10 cellular contexts compared by ENCODE assay signal in genomic region chr6:17042422-17043147, GRCh38. TPM values are rescaled to one million over a fixed set of nuclear protein-coding genes. Genes with fewer than 3 reads are reported as not detected.
DNase-seq lines count a peak whose midpoint lies in the region; ATAC-seq and TF ChIP-seq lines count a peak whose summit lies in the region.
"Had no signal": no experiment of that assay in that cellular context is flagged by ENCODE, and none has a peak within 500 bp of the region (broad histone marks: within the 10 kb centered on the region; RNA-seq: fewer than 3 reads in every experiment).

No MANE protein-coding gene starts in this region.

- H3K9me3 ChIP-seq in mammary epithelial cell (replicated peaks; ENCODE audit: insufficient read depth, low read length): no peaks in the 10 kb centered on the region
- no peaks in the 10 kb centered on the region for H3K9me3 ChIP-seq in transverse colon
- no peaks in the 10 kb centered on the region for H3K9me3 ChIP-seq in BE2C
- H3K9me3 ChIP-seq: BLaER1 had no signal

- H3K4me1 ChIP-seq in mammary epithelial cell (ENCODE audit: insufficient read depth, low read length) (peaks cover 8% of the 10 kb centered on the region), transverse colon (peaks cover 0 to 15% (median 6%) of the 10 kb centered on the region in 4 donors), BE2C (no peaks in the 10 kb centered on the region)
- H3K4me1 ChIP-seq: BLaER1, parathyroid adenoma had no signal

- CTCF ChIA-PET in mammary epithelial cell (lab: Charles Lee; ENCODE audit: low non-redundant PET): no interaction called here

- H3K4me3 ChIP-seq in mammary epithelial cell (replicated peaks in 1 of 3; ENCODE audit: insufficient read depth in 1 of 3, low read depth in 2 of 3, low read length in 3 of 3) (no peak overlapping the region), transverse colon (no peak overlapping the region), BE2C (ENCODE audit: low read depth, low read length) (no peak overlapping the region)
- H3K4me3 ChIP-seq: BLaER1 had no signal

- TF ChIP-seq EP300 in transverse colon (IDR thresholded peaks at IDR 0.05; ENCODE audit: low read depth): no peak

- dilution Hi-C loops in mammary epithelial cell (cut with HindIII; ENCODE audit: low sequenced_read_pairs): no loop called here

- no peaks in the 10 kb centered on the region for H3K36me3 ChIP-seq in mammary epithelial cell (ENCODE audit: insufficient read depth, low read length)
- no peaks in the 10 kb centered on the region for H3K36me3 ChIP-seq in transverse colon
- no peaks in the 10 kb centered on the region for H3K36me3 ChIP-seq in BE2C
- H3K36me3 ChIP-seq: BLaER1 had no signal

- H4K20me1 ChIP-seq in mammary epithelial cell (ENCODE audit: insufficient read depth, low read length): no peaks in the 10 kb centered on the region
- H4K20me1 ChIP-seq: BLaER1 had no signal

- H3K4me2 ChIP-seq in mammary epithelial cell (ENCODE audit: insufficient read depth, low read depth, low read length): peak overlapping the region; percentile 43
- H3K4me2 ChIP-seq: BLaER1 had no signal

- 19% methylated on average over 5 of the region's 5 CpGs for WGBS in mammary epithelial cell (ENCODE audit: low coverage, missing lambda C conversion rate)
- 6 to 14% methylated on average over 4 to 5 of the region's 5 CpGs for WGBS in transverse colon (ENCODE audit: low coverage in 1 of 2), 2 donors

- ATAC-seq in HG02870 (IDR thresholded peaks at IDR 0.05; ENCODE audit: unreplicated experiment): no peak

- no peak for TF ChIP-seq POLR2A in transverse colon (IDR thresholded peaks at IDR 0.05)

- peak overlapping the region; percentile 72 for H2AFZ ChIP-seq in mammary epithelial cell (ENCODE audit: low read depth, low read length)
- H2AFZ ChIP-seq: parathyroid adenoma had no signal

- TF ChIP-seq CTCF in mammary epithelial cell (conservative IDR thresholded peaks at IDR 0.05 in 1 of 2, IDR thresholded peaks at IDR 0.05 in 1 of 2; ENCODE audit: extremely low read depth in 1 of 2, insufficient read depth in 1 of 2, low read depth in 1 of 2, low read length in 2 of 2) (peak; percentile 28 to 63), transverse colon (IDR thresholded peaks at IDR 0.05) (peak in 4 of 5 experiments; percentile 18 to 32 (median 29)), BE2C (IDR thresholded peaks at IDR 0.05; ENCODE audit: low read depth, low read length) (no peak)

- no peak overlapping the region for H3K27ac ChIP-seq in mammary epithelial cell (ENCODE audit: insufficient read depth, low read depth, low read length)
- H3K27ac ChIP-seq in transverse colon: peak overlapping the region in 1 of 4 donors; percentile 35
- H3K27ac ChIP-seq: BLaER1, parathyroid adenoma had no signal

- no TSS peak for BruUV-seq in mammary epithelial cell (replicated peaks; lab: Mats Ljungman, UMichigan)

- DNase-seq in NCI-H82 (lab: John Stamatoyannopoulos, UW) (peak; percentile 26), NCI-H82 treated with DMSO at 0.1 percent for 48 hours (lab: John Stamatoyannopoulos, UW; ENCODE audit: unreplicated experiment) (no peak), mammary epithelial cell (peak; percentile 77), islet precursor cell (peak; percentile 65), transverse colon (peak; percentile 66), BE2C (no peak)
- no peak for DNase-seq in activated CD4-positive, alpha-beta T cell treated with anti-CD3 and anti-CD28 coated beads for 1 hour

- in situ Hi-C loops in mammary epithelial cell (cut with MboI; ENCODE audit: low sequenced_read_pairs in 2 of 2) (no loop called here), transverse colon (cut with MboI; ENCODE audit: low pct_ligation_motif_present in 1 of 4, low pct_unique_long_range_greater_than_20kb in 1 of 4, low sequenced_read_pairs in 3 of 4) (no loop called here)

- H3K9ac ChIP-seq in mammary epithelial cell (ENCODE audit: insufficient read depth, low read length): no peak overlapping the region
- H3K9ac ChIP-seq: BLaER1, parathyroid adenoma had no signal

- H3K27me3 ChIP-seq in mammary epithelial cell (ENCODE audit: insufficient read depth, low read length) (no peaks in the 10 kb centered on the region), transverse colon (peaks cover 6% of the 10 kb centered on the region), BE2C (no peaks in the 10 kb centered on the region)
- H3K27me3 ChIP-seq: BLaER1 had no signal

- intact Hi-C loops in mammary epithelial cell (cut with micrococcal nuclease) (no loop called here), transverse colon (cut with DNase I; ENCODE audit: low total_unique reads) (no loop called here)

- H3K79me2 ChIP-seq in mammary epithelial cell (ENCODE audit: insufficient read depth, low read length): no peaks in the 10 kb centered on the region
- H3K79me2 ChIP-seq: parathyroid adenoma had no signal

RNA-seq across cellular contexts. Expression of gene STMND1, which starts 59.3 kb away (rescaled TPM):
- total RNA-seq in mammary epithelial cell (not detected), transverse colon (1 to 10 TPM in 3 of 4 donors, not detected in 1; 1.1 to 9.3 (median 1.1) TPM)
- not detected for polyA plus RNA-seq in mammary epithelial cell
- polyA minus RNA-seq in mammary epithelial cell: not detected
- polyA plus RNA-seq in BE2C (2012; ENCODE audit: insufficient read depth, insufficient read length, low read depth): 0.29 TPM

Comparison
In these comparisons a context has a peak if more than half of its experiments do, and no peak if none do; other contexts are left out.
1. DNase-seq: peak in NCI-H82 (single experiment), mammary epithelial cell (single experiment), islet precursor cell (single experiment) and transverse colon (single experiment); none in NCI-H82 treated with DMSO at 0.1 percent for 48 hours (single experiment), activated CD4-positive, alpha-beta T cell treated with anti-CD3 and anti-CD28 coated beads for 1 hour (single experiment) and BE2C (single experiment).